25 cellular contexts compared by ENCODE assay signal in the genomic region with DNA sequence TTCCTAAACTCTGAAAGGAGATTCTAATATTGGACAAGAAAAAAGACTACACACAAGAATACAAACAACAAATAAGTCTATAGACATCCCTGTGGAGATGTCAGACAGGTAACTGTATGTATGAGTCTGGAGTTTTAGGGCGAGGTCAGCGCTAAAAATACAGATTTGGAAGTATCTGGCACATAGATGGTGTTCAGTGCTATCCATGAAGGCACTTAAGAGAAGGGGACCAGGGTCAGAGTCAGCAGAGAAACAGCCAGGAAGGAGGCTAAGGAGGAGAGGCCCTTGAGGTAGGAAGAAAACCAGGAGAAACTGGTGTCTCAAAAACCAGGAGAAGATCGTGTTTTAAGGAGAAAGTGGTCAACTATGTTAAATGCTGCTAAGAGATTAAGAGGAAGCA. TPM values are rescaled to one million over a fixed set of nuclear protein-coding genes. Genes with fewer than 3 reads are reported as not detected.
"Had no signal": no experiment of that assay in that cellular context is flagged by ENCODE, and none has a peak within 500 bp of the region (broad histone marks: within the 10 kb centered on the region; RNA-seq: fewer than 3 reads in every experiment).

No MANE protein-coding gene starts in this region.

- H3K27me3 ChIP-seq: breast epithelium, heart right ventricle, transverse colon, vagina had no signal

- H3K4me3 ChIP-seq: breast epithelium, heart right ventricle, transverse colon, vagina had no signal

- H3K27ac Mint-ChIP-seq: activated B cell treated with CpG ODN at 0.5 μM for 24 hours; activated CD4-positive, alpha-beta T cell treated with anti-CD3 and anti-CD28 coated beads, Interleukin-2, amount 10 ng/mL, durations not matched to agents 7 days and 5 days; natural killer cell had no signal

- H3K4me3 Mint-ChIP-seq: activated B cell treated with CpG ODN at 0.5 μM for 24 hours; activated CD4-positive, alpha-beta T cell treated with anti-CD3 and anti-CD28 coated beads, Interleukin-2, amount 10 ng/mL, durations not matched to agents 7 days and 5 days; effector memory CD8-positive, alpha-beta T cell; natural killer cell had no signal

- H3K27me3 Mint-ChIP-seq: activated B cell treated with CpG ODN at 0.5 μM for 24 hours; activated CD4-positive, alpha-beta T cell treated with anti-CD3 and anti-CD28 coated beads, Interleukin-2, amount 10 ng/mL, durations not matched to agents 7 days and 5 days; effector memory CD8-positive, alpha-beta T cell had no signal

- H3K9me3 ChIP-seq: breast epithelium, heart right ventricle, transverse colon, vagina had no signal

- DNase-seq: activated B cell treated with CpG ODN at 0.5 μM for 24 hours; activated CD4-positive, alpha-beta T cell treated with anti-CD3 and anti-CD28 coated beads, Interleukin-2, amount 10 ng/mL, durations not matched to agents 7 days and 5 days; activated effector memory CD4-positive, alpha-beta T cell treated with Interleukin-2 at 50 U/mL for 16 hours; aorta; dermis blood vessel endothelial cell; effector memory CD8-positive, alpha-beta T cell; foreskin melanocyte; heart right ventricle; mesenchymal stem cell; natural killer cell; posterior cingulate gyrus; small intestine; stimulated activated CD4-positive, alpha-beta T cell treated with anti-CD3 and anti-CD28 coated beads, Interleukin-4, amount 100 ng/mL, for 4 hours; stimulated activated CD8-positive, alpha-beta memory T cell treated with anti-CD3 and anti-CD28 coated beads, Interleukin-4, amount 100 ng/mL, for 48 hours; stimulated activated naive CD4-positive, alpha-beta T cell treated with Interleukin-2 at 50 U/mL for 16 hours; substantia nigra; T-helper 2 cell; transverse colon had no signal

- H3K4me1 Mint-ChIP-seq: activated B cell treated with CpG ODN at 0.5 μM for 24 hours had no signal

- H3K27ac ChIP-seq: breast epithelium, epithelial cell of prostate, transverse colon, vagina had no signal

- ATAC-seq: effector memory CD8-positive, alpha-beta T cell; natural killer cell had no signal

- H3K4me1 ChIP-seq: breast epithelium, vagina had no signal

- H3K9me3 Mint-ChIP-seq: activated B cell treated with CpG ODN at 0.5 μM for 24 hours; activated CD4-positive, alpha-beta T cell treated with anti-CD3 and anti-CD28 coated beads, Interleukin-2, amount 10 ng/mL, durations not matched to agents 7 days and 5 days; effector memory CD8-positive, alpha-beta T cell; natural killer cell had no signal

- H3K36me3 ChIP-seq: breast epithelium had no signal

RNA-seq across cellular contexts. Expression of a gene that starts 28.4 kb away (rescaled TPM):
- total RNA-seq: activated B cell treated with CpG ODN at 0.5 μM for 24 hours; activated CD8-positive, alpha-beta memory T cell treated with anti-CD3 and anti-CD28 coated beads for 36 hours; aorta; breast epithelium; cerebellum; dermis blood vessel endothelial cell; fibroblast of lung; heart right ventricle; mucosa of gallbladder; natural killer cell; transverse colon; vagina had no signal
- polyA plus RNA-seq: aorta, fibroblast of lung, heart right ventricle, small intestine had no signal
